1 cellular context compared by ENCODE assay signal in the genomic region with DNA sequence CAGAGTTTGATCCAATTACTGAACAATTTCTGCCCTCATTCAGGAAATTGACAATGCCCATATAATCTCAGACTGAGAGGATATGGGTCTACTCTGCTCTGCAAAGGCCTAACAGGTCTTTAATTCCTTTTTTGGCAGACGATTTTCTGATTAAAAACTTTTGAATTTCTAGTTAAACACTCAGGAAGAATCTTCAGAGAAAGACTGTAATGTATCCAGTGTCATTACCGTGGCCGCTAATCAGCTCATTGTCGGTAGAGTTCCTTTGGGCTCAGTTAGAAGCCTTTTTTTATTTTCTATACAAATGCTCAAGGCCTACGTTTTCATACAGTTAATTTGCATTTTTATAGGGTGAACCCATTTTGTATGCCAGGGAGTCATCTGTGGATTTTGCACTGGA.
TF ChIP-seq lines count a peak whose summit lies in the region.

No MANE protein-coding gene starts in this region.

TF ChIP-seq in GM23338, 12 proteins besides CTCF, POLR2A, EP300 and RAD21 (continued from another document):
- TF ChIP-seq, protein P1, sequence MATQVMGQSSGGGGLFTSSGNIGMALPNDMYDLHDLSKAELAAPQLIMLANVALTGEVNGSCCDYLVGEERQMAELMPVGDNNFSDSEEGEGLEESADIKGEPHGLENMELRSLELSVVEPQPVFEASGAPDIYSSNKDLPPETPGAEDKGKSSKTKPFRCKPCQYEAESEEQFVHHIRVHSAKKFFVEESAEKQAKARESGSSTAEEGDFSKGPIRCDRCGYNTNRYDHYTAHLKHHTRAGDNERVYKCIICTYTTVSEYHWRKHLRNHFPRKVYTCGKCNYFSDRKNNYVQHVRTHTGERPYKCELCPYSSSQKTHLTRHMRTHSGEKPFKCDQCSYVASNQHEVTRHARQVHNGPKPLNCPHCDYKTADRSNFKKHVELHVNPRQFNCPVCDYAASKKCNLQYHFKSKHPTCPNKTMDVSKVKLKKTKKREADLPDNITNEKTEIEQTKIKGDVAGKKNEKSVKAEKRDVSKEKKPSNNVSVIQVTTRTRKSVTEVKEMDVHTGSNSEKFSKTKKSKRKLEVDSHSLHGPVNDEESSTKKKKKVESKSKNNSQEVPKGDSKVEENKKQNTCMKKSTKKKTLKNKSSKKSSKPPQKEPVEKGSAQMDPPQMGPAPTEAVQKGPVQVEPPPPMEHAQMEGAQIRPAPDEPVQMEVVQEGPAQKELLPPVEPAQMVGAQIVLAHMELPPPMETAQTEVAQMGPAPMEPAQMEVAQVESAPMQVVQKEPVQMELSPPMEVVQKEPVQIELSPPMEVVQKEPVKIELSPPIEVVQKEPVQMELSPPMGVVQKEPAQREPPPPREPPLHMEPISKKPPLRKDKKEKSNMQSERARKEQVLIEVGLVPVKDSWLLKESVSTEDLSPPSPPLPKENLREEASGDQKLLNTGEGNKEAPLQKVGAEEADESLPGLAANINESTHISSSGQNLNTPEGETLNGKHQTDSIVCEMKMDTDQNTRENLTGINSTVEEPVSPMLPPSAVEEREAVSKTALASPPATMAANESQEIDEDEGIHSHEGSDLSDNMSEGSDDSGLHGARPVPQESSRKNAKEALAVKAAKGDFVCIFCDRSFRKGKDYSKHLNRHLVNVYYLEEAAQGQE (IDR thresholded peaks at IDR 0.05; ENCODE audit: unreplicated experiment): no peak
- TF ChIP-seq EZH2 (IDR thresholded peaks at IDR 0.05; ENCODE audit: low read depth, unreplicated experiment) (no peak), ZNF331 (CRISPR knock-in tag; IDR thresholded peaks at IDR 0.05; ENCODE audit: low read depth) (no peak)
- TF ChIP-seq, protein P2, sequence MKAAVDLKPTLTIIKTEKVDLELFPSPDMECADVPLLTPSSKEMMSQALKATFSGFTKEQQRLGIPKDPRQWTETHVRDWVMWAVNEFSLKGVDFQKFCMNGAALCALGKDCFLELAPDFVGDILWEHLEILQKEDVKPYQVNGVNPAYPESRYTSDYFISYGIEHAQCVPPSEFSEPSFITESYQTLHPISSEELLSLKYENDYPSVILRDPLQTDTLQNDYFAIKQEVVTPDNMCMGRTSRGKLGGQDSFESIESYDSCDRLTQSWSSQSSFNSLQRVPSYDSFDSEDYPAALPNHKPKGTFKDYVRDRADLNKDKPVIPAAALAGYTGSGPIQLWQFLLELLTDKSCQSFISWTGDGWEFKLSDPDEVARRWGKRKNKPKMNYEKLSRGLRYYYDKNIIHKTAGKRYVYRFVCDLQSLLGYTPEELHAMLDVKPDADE (IDR thresholded peaks at IDR 0.05): no peak
